ENCODE assay signal across 21 cellular contexts in genomic region chr10:12902959-12903358, GRCh38.
"Had no signal": no experiment of that assay in that cellular context is flagged by ENCODE, and none has a peak within 500 bp of the region (broad histone marks: within the 10 kb centered on the region; RNA-seq: fewer than 3 reads in every experiment).

No MANE protein-coding gene starts in this region.

- H3K4me1 ChIP-seq: right atrium auricular region, sigmoid colon had no signal

- H3K27ac ChIP-seq: esophagus squamous epithelium, gastroesophageal sphincter, right atrium auricular region, sigmoid colon, skin epidermis, transverse colon had no signal

- H3K36me3 Mint-ChIP-seq: naive thymus-derived CD4-positive, alpha-beta T cell; stimulated activated naive B cell treated with anti-CD40 and anti-IgM and Interleukin-4, amounts not matched to agents 10 μg/mL and 1 μg/mL and 100 μg/mL, for 72 hours had no signal

- DNase-seq: effector memory CD8-positive, alpha-beta T cell; esophagus squamous epithelium; foreskin fibroblast; glutamatergic neuron; kidney; left cardiac atrium; left ventricle myocardium superior; naive thymus-derived CD4-positive, alpha-beta T cell; posterior cingulate gyrus; sigmoid colon; stimulated activated CD4-positive, alpha-beta T cell treated with anti-CD3 and anti-CD28 coated beads, Interleukin-2, amount 100 ng/mL, for 24 hours; stimulated activated CD4-positive, alpha-beta T cell treated with anti-CD3 and anti-CD28 coated beads, Interleukin-4, amount 100 ng/mL, for 4 hours; stimulated activated naive B cell treated with anti-CD40 and anti-IgM and Interleukin-4, amounts not matched to agents 10 μg/mL and 1 μg/mL and 100 μg/mL, for 72 hours; stimulated activated naive CD8-positive, alpha-beta T cell treated with anti-CD3 and anti-CD28 coated beads, Interleukin-15, amount 100 ng/mL, for 72 hours; testis; transverse colon had no signal

- ATAC-seq: effector memory CD8-positive, alpha-beta T cell; gastroesophageal sphincter; left cardiac atrium; left ventricle myocardium superior; naive thymus-derived CD4-positive, alpha-beta T cell; stimulated activated naive B cell treated with anti-CD40 and anti-IgM and Interleukin-4, amounts not matched to agents 10 μg/mL and 1 μg/mL and 100 μg/mL, for 72 hours; stimulated activated naive CD8-positive, alpha-beta T cell treated with anti-CD3 and anti-CD28 coated beads, Interleukin-15, amount 100 ng/mL, for 72 hours had no signal

- FAIRE-seq: kidney had no signal

- H3K4me3 ChIP-seq: esophagus squamous epithelium, gastroesophageal sphincter, lung, right atrium auricular region, sigmoid colon, skin epidermis, testis, transverse colon had no signal

- H3K4me3 Mint-ChIP-seq: effector memory CD8-positive, alpha-beta T cell; naive thymus-derived CD4-positive, alpha-beta T cell; neural crest cell; stimulated activated naive B cell treated with anti-CD40 and anti-IgM and Interleukin-4, amounts not matched to agents 10 μg/mL and 1 μg/mL and 100 μg/mL, for 72 hours; stimulated activated naive CD8-positive, alpha-beta T cell treated with anti-CD3 and anti-CD28 coated beads, Interleukin-15, amount 100 ng/mL, for 72 hours had no signal

- H3K27ac Mint-ChIP-seq: effector memory CD8-positive, alpha-beta T cell; naive thymus-derived CD4-positive, alpha-beta T cell; stimulated activated naive B cell treated with anti-CD40 and anti-IgM and Interleukin-4, amounts not matched to agents 10 μg/mL and 1 μg/mL and 100 μg/mL, for 72 hours had no signal

- H3K9me3 ChIP-seq: esophagus squamous epithelium, gastroesophageal sphincter, right atrium auricular region, sigmoid colon, testis, transverse colon had no signal

- H3K4me1 Mint-ChIP-seq: neural crest cell; stimulated activated naive CD8-positive, alpha-beta T cell treated with anti-CD3 and anti-CD28 coated beads, Interleukin-15, amount 100 ng/mL, for 72 hours had no signal

- H3K36me3 ChIP-seq: right atrium auricular region, sigmoid colon, transverse colon had no signal

- H3K9me3 Mint-ChIP-seq: effector memory CD8-positive, alpha-beta T cell; naive thymus-derived CD4-positive, alpha-beta T cell; neural crest cell; stimulated activated naive B cell treated with anti-CD40 and anti-IgM and Interleukin-4, amounts not matched to agents 10 μg/mL and 1 μg/mL and 100 μg/mL, for 72 hours; stimulated activated naive CD8-positive, alpha-beta T cell treated with anti-CD3 and anti-CD28 coated beads, Interleukin-15, amount 100 ng/mL, for 72 hours had no signal

- H3K27me3 ChIP-seq: gastroesophageal sphincter, right atrium auricular region, sigmoid colon, testis, transverse colon had no signal
